Comparison of ENCODE assay signal across 11 cellular contexts in the genomic region with DNA sequence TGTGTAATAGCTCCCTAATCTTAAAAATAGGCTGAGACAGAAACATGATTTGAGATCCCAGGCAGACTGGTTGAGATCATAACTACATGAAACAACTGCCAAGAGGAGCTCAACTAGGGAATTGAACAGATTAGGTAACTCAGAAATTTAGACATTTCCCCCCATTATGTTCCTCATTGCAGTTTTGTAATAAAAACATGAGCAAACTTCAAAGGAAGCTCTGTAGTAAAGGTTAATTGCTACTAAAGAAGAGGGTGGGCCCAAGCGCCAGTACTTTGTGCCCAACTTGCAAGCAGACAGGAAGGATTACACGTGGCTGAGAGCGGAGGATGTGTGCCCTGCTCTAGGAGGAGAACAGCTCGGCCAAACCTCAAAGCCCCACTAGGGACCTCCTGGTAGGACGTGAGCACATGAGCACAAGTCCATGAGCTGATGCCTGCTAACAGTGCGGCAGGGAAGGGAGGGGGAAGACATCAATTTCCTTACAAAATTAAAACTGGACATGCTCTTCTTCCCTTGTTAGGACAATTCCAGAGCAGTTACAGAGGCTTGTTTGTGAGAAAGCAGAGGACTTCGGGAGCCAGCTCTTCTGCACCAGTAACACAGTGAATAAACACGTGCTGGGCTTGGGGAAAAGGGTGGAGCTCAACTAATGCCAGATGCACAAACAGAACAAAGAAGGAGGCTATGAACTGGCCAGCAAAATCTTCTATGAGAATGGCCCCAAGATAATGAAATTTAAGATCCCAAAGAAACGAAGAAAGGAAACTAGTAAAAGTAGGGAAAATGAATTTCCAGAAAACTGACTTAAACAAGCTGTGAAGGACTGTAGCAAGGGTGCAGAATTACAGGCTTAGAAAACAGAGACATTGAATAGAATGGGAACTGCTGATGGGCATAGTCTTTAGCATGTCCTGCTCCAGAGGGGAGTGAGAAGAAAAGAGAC.
A peak's percentile ranks its signal among the peaks of the same experiment; 100 is the strongest.
DNase-seq lines count a peak whose midpoint lies in the region; ATAC-seq, FAIRE-seq and TF ChIP-seq lines count a peak whose summit lies in the region.
"Had no signal": no experiment of that assay in that cellular context is flagged by ENCODE, and none has a peak within 500 bp of the region (broad histone marks: within the 10 kb centered on the region; RNA-seq: fewer than 3 reads in every experiment).

No MANE protein-coding gene starts in this region.

- no peaks in the 10 kb centered on the region for H3K36me3 Mint-ChIP-seq in naive thymus-derived CD8-positive, alpha-beta T cell

- H3K27me3 ChIP-seq in muscle layer of duodenum (ENCODE audit: low read depth, low read length): no peaks in the 10 kb centered on the region
- no peaks in the 10 kb centered on the region for H3K27me3 ChIP-seq in uterus

- H3K4me3 ChIP-seq in muscle layer of duodenum (ENCODE audit: low read depth in 1 of 2, low read length in 2 of 2): no peak overlapping the region
- H3K4me3 ChIP-seq in uterus: no peak overlapping the region

- H3K9me3 Mint-ChIP-seq in naive thymus-derived CD8-positive, alpha-beta T cell: peaks cover 0 to 9% (median 0%) of the 10 kb centered on the region in 9 donors
- H3K9me3 Mint-ChIP-seq: activated B cell treated with CpG ODN at 0.5 μM for 24 hours had no signal

- DNase-seq in NCI-H69 (lab: John Stamatoyannopoulos, UW) (peak; percentile 65), foreskin melanocyte (peak; percentile 11), uterus (peak; percentile 13 to 64), RWPE1 (ENCODE audit: low spot score) (no peak), urothelium cell line (ENCODE audit: low spot score) (no peak)
- DNase-seq in naive thymus-derived CD8-positive, alpha-beta T cell: no peak
- DNase-seq: activated B cell treated with CpG ODN at 0.5 μM for 24 hours, activated gamma-delta T cell, DMS79 had no signal

- H3K27ac Mint-ChIP-seq in naive thymus-derived CD8-positive, alpha-beta T cell: no peak overlapping the region
- H3K27ac Mint-ChIP-seq: activated B cell treated with CpG ODN at 0.5 μM for 24 hours had no signal

- CTCF ChIA-PET in RWPE1 (lab: Yijun Ruan, JAX): interaction anchor here (0.5 kb wide), 1 partner anchor 239 kb away, joined by 3 read pairs; no protein-coding TSS in a partner anchor

- no peak for FAIRE-seq in urothelium cell line (lab: Jason Lieb, UNC)

- H3K4me3 Mint-ChIP-seq in naive thymus-derived CD8-positive, alpha-beta T cell: no peak overlapping the region
- H3K4me3 Mint-ChIP-seq: activated B cell treated with CpG ODN at 0.5 μM for 24 hours had no signal

- TF ChIP-seq POLR2A in uterus (IDR thresholded peaks at IDR 0.05): no peak

- H3K9me3 ChIP-seq in muscle layer of duodenum (ENCODE audit: control insufficient read depth in 1 of 2, low read length in 2 of 2): no peaks in the 10 kb centered on the region
- H3K9me3 ChIP-seq in uterus: no peaks in the 10 kb centered on the region

- no peaks in the 10 kb centered on the region for H3K4me1 Mint-ChIP-seq in naive thymus-derived CD8-positive, alpha-beta T cell

- no peak for ATAC-seq in naive thymus-derived CD8-positive, alpha-beta T cell
- ATAC-seq: Panc1 had no signal

- H3K36me3 ChIP-seq in muscle layer of duodenum (ENCODE audit: control insufficient read depth in 1 of 2, insufficient read depth in 2 of 2, low read length in 2 of 2) (no peaks in the 10 kb centered on the region), uterus (no peaks in the 10 kb centered on the region)

- TF ChIP-seq CTCF in uterus (IDR thresholded peaks at IDR 0.05) (no peak), RWPE1 (conservative IDR thresholded peaks at IDR 0.05; ENCODE audit: low read depth) (no peak)

- intact Hi-C loops in uterus (cut with DNase I; ENCODE audit: low total_unique reads): no loop called here

- H3K4me1 ChIP-seq in muscle layer of duodenum (ENCODE audit: control insufficient read depth in 1 of 2, insufficient read depth in 2 of 2, low read length in 2 of 2) (peaks cover 0 to 3% of the 10 kb centered on the region in 2 donors), uterus (no peaks in the 10 kb centered on the region)

- POLR2A ChIA-PET in RWPE1 (lab: Yijun Ruan, JAX; ENCODE audit: low non-redundant PET): no interaction called here
- POLR2A ChIA-PET in naive thymus-derived CD8-positive, alpha-beta T cell (lab: Charles Lee): no interaction called here

- H3K27ac ChIP-seq in muscle layer of duodenum (ENCODE audit: low read length) (peak overlapping the region; percentile 56), uterus (no peak overlapping the region), RWPE1 (no peak overlapping the region)

- peaks cover 1 to 20% (median 11%) of the 10 kb centered on the region in 5 donors for H3K27me3 Mint-ChIP-seq in naive thymus-derived CD8-positive, alpha-beta T cell

Comparison
In these comparisons a context has a peak if more than half of its experiments do, and no peak if none do; other contexts are left out.
1. DNase-seq: peak in NCI-H69 (single experiment), foreskin melanocyte (single experiment) and uterus (2 of 2); none in RWPE1 (single experiment), urothelium cell line (single experiment) and naive thymus-derived CD8-positive, alpha-beta T cell (0 of 10).